Comparison of ENCODE assay signal across 8 cellular contexts in genomic region chr17:7023576-7024401, GRCh38. TPM values are rescaled to one million over a fixed set of nuclear protein-coding genes. Genes with fewer than 3 reads are reported as not detected.
A peak's percentile ranks its signal among the peaks of the same experiment; 100 is the strongest.
DNase-seq lines count a peak whose midpoint lies in the region; ATAC-seq and TF ChIP-seq lines count a peak whose summit lies in the region.

No MANE protein-coding gene starts in this region.

- peak; percentile 65 to 78 for TF ChIP-seq POLR2A in gastrocnemius medialis (IDR thresholded peaks at IDR 0.05)

- H3K4me3 Mint-ChIP-seq in MCF 10A (ENCODE audit: unreplicated experiment), result no peak overlapping the region

- no peaks in the 10 kb centered on the region for H3K36me3 Mint-ChIP-seq in MCF 10A (ENCODE audit: insufficient read depth, unreplicated experiment)

- H3K27me3 ChIP-seq in WERI-Rb-1 (ENCODE audit: insufficient read depth, low read depth, severe bottlenecking) (no peaks in the 10 kb centered on the region), gastrocnemius medialis (peaks cover 14 to 16% (median 15%) of the 10 kb centered on the region in 3 donors)

- CTCF ChIA-PET in MCF 10A (lab: Yijun Ruan, JAX), result interaction anchor here (0.6 to 3.5 kb wide), 4 partner anchors 20 to 574 kb away, joined by 3 to 27 read pairs (median 3); no protein-coding TSS in a partner anchor

- H3K27me3 Mint-ChIP-seq in MCF 10A (ENCODE audit: insufficient read depth, unreplicated experiment), result no peaks in the 10 kb centered on the region

- H3K4me1 Mint-ChIP-seq in MCF 10A (ENCODE audit: insufficient read depth, unreplicated experiment), result peaks cover 23% of the 10 kb centered on the region

- no peak for TF ChIP-seq CTCF in WERI-Rb-1 (IDR thresholded peaks at IDR 0.05; ENCODE audit: low read depth, low read length)
- no peak for TF ChIP-seq CTCF in MCF 10A (IDR thresholded peaks at IDR 0.05; ENCODE audit: unreplicated experiment)
- TF ChIP-seq CTCF in gastrocnemius medialis (IDR thresholded peaks at IDR 0.05 in 4 of 5, conservative IDR thresholded peaks at IDR 0.05 in 1 of 5), result no peak

- intact Hi-C loops in MCF 10A (cut with micrococcal nuclease) (loop anchor here (5.0 kb wide), 1 partner anchor 356 kb away; no protein-coding TSS in a partner anchor), gastrocnemius medialis (cut with DNase I; ENCODE audit: low total_unique reads) (loop anchor here (10.0 kb wide), 1 partner anchor 461 kb away; the partner anchor contains the start of genes POLR2A and SLC35G6)

- H3K9me3 ChIP-seq in WERI-Rb-1 (ENCODE audit: severe bottlenecking) (no peaks in the 10 kb centered on the region), gastrocnemius medialis (no peaks in the 10 kb centered on the region)

- H3K4me1 ChIP-seq in gastrocnemius medialis, result peaks cover 17 to 30% of the 10 kb centered on the region in 2 donors

- H3K4me3 ChIP-seq in WERI-Rb-1 (ENCODE audit: low read depth, low read length) (peak overlapping the region; percentile 46), iPS-11a (ENCODE audit: low read depth, low read length) (peak overlapping the region; percentile 9), gastrocnemius medialis (peak overlapping the region; percentile 35 to 56 (median 44))

- ATAC-seq in gastrocnemius medialis, result peak; percentile 41 to 56
- ATAC-seq in HG03045 (IDR thresholded peaks at IDR 0.05; ENCODE audit: unreplicated experiment), result no peak

- in situ Hi-C loops in gastrocnemius medialis (cut with MboI; ENCODE audit: low sequenced_read_pairs in 4 of 4), result loop anchor here (25.0 kb wide), 2 partner anchors 361 to 386 kb away; partner anchors contain the start of genes C17orf100 (in 3 of the 4), MED31 (in 3 of the 4), KIAA0753 (in 1 of the 4) and TXNDC17 (in 1 of the 4)

- H3K27ac Mint-ChIP-seq in MCF 10A (ENCODE audit: low read depth, unreplicated experiment), result no peak overlapping the region

- H3K36me3 ChIP-seq in WERI-Rb-1 (no peaks in the 10 kb centered on the region; the same call in 1 of the 2 replicates), gastrocnemius medialis (no peaks in the 10 kb centered on the region)

- H3K9me3 Mint-ChIP-seq in MCF 10A (ENCODE audit: unreplicated experiment), result no peaks in the 10 kb centered on the region

- POLR2A ChIA-PET in MCF 10A (lab: Yijun Ruan, JAX), result interaction anchor here (0.5 to 1.7 kb wide), 2 partner anchors 12 to 161 kb away, joined by 3 to 6 read pairs; partner anchors contain the start of gene SLC16A13

- no TSS peak for BruUV-seq in MCF 10A (replicated peaks; lab: Mats Ljungman, UMichigan)

- H3K27ac ChIP-seq in WERI-Rb-1, result peak overlapping the region; percentile 59
- peak overlapping the region; percentile 93 to 99 (median 96) for H3K27ac ChIP-seq in gastrocnemius medialis

- peak; percentile 98 for DNase-seq in CD1c-positive myeloid dendritic cell (ENCODE audit: extremely low spot score)
- DNase-seq in HT-29 (ENCODE audit: low spot score), result peak; percentile 5
- DNase-seq in WERI-Rb-1, result peak; percentile 89
- DNase-seq in MCF 10A (ENCODE audit: unreplicated experiment), result peak; percentile 13
- peak; percentile 69 to 88 for DNase-seq in gastrocnemius medialis
- DNase-seq in HK-2 (ENCODE audit: unreplicated experiment), result no peak

RNA-seq across cellular contexts. Expression of gene BCL6B, which starts 0.9 kb away (rescaled TPM):
- not detected in 2 replicates for total RNA-seq in HT-29 (2014; rRNA removed; shearing (Covaris generic))
- not detected in 2 replicates for total RNA-seq in MCF 10A (2022)
- total RNA-seq in gastrocnemius medialis, result 1 to 10 TPM; 1.2 to 3.9 (median 2.1) TPM

RNA-seq across cellular contexts. Expression of gene RNASEK, which starts 11.4 kb away (rescaled TPM):
- total RNA-seq in HT-29 (2014; rRNA removed; shearing (Covaris generic)), result 111 and 114 TPM in 2 replicates
- total RNA-seq in MCF 10A (2022) (155 and 209 TPM in 2 replicates), gastrocnemius medialis (100 to 1,000 TPM; 181 to 201 (median 190) TPM)

RNA-seq across cellular contexts. Expression of gene SLC16A13, which starts 12.0 kb away (rescaled TPM):
- 0.16 and 0.28 TPM in 2 replicates for total RNA-seq in HT-29 (2014; rRNA removed; shearing (Covaris generic))
- total RNA-seq in MCF 10A (2022), result 7.5 and 11.1 TPM in 2 replicates
- under 1 TPM in 2 of 4 donors, not detected in 2; 0.36 to 0.49 TPM for total RNA-seq in gastrocnemius medialis

RNA-seq across cellular contexts. Expression of gene SLC16A11, which starts 20.1 kb away (rescaled TPM):
- total RNA-seq in HT-29 (2014; rRNA removed; shearing (Covaris generic)), result not detected in 2 replicates
- total RNA-seq in MCF 10A (2022) (not detected in 2 replicates), gastrocnemius medialis (under 1 TPM in 2 of 4 donors, not detected in 2; 0.31 to 0.78 TPM)

RNA-seq across cellular contexts. Expression of gene ALOX12, which starts 27.9 kb away (rescaled TPM):
- not detected in 2 replicates for total RNA-seq in HT-29 (2014; rRNA removed; shearing (Covaris generic))
- not detected in 2 replicates for total RNA-seq in MCF 10A (2022)
- total RNA-seq in gastrocnemius medialis, result not detected
